7 cellular contexts compared by ENCODE assay signal in genomic region chr11:67508486-67509121, GRCh38.
DNase-seq lines count a peak whose midpoint lies in the region; ATAC-seq and TF ChIP-seq lines count a peak whose summit lies in the region.

No MANE protein-coding gene starts in this region.

- H3K4me3 ChIP-seq in retinal pigment epithelial cell (ENCODE audit: low read length) = peak overlapping the region; percentile 78

- TF ChIP-seq CTCF in retinal pigment epithelial cell (conservative IDR thresholded peaks at IDR 0.05; ENCODE audit: low read depth, low read length) = no peak

- DNase-seq in NCI-H2029 (lab: John Stamatoyannopoulos, UW) = peak; percentile 96
- peak; percentile 100 for DNase-seq in T-helper 9 cell
- DNase-seq in astrocyte of the hippocampus (ENCODE audit: low read depth, low spot score) = peak; percentile 99
- DNase-seq in hypothalamus (lab: John Stamatoyannopoulos, UW) = peak; percentile 77 to 99 (median 94)
- peak; percentile 71 for DNase-seq in retinal pigment epithelial cell (ENCODE audit: low read depth)

- ATAC-seq in GM18508 (IDR thresholded peaks at IDR 0.05; ENCODE audit: insufficient read depth, unreplicated experiment) = peak; percentile 23
- ATAC-seq in HG02981 (IDR thresholded peaks at IDR 0.05; ENCODE audit: unreplicated experiment) = peak; percentile 33

Comparison
In these comparisons a context has a peak if more than half of its experiments do, and no peak if none do; other contexts are left out.
1. Peak in every context shown above with its lines: DNase-seq, ATAC-seq and H3K4me3 ChIP-seq.